Comparison of ENCODE assay signal across 1 cellular context in the genomic region with DNA sequence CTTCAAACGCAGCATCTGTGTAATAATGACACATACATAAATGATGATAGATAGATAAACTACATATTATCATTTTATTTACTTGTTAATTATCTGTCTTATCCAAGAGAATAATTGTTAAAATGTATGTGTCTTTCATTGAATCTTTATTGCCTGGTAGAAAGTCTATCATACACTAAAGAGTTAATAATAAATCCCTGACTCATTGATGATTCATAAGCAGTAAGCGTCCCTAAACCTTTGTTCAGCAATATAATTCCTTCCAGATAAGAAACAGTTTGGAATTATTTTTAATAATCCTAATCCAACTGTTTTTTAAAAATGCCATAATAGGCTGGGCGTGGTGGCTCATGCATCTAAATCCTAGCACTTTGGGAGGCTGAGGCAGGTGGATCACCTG.
TF ChIP-seq lines count a peak whose summit lies in the region.

No MANE protein-coding gene starts in this region.

TF ChIP-seq in SK-N-SH treated with all-trans-retinoic acid at 6 μM for 48 hours, 23 proteins besides CTCF, POLR2A, EP300 and RAD21 (continued from another document):
- no peak for TF ChIP-seq CSRNP3 (CRISPR knock-in tag; IDR thresholded peaks at IDR 0.05)
TF ChIP-seq in SK-N-SH treated with all-trans-retinoic acid at 6 μM for 48 hours: peak in this region for 0.
